ENCODE assay signal across 23 cellular contexts in the genomic region with DNA sequence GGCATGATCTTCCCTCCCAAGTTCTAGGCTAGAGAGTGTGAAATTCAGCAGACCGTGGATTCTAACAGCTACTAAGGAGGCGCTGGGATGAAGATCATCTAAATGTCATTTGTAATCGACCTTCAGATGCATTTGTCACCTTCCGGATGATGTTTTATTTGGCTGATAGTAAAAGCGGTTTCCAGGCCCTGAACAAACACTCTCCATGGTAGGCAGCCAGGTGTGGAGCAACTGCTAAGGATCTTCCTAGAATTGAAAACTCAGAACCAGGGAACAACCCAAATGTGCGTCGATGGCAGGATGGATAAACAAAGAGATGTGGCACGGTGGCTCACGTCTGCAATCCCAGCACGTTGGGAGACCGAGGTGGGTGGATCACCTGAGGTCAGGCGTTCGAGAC.
DNase-seq lines count a peak whose midpoint lies in the region.
"Had no signal": no experiment of that assay in that cellular context is flagged by ENCODE, and none has a peak within 500 bp of the region (broad histone marks: within the 10 kb centered on the region; RNA-seq: fewer than 3 reads in every experiment).

No MANE protein-coding gene starts in this region.

- peaks cover 5% of the 10 kb centered on the region for H3K4me1 Mint-ChIP-seq in T-helper 2 cell treated with Interferon-gamma antibody and Interleukin-4, amounts not matched to agents 5 μg/mL and 100 μg/mL, for 36 hours (ENCODE audit: low read depth)
- H3K4me1 Mint-ChIP-seq in activated T-helper 1 cell treated with anti-CD3 and anti-CD28 coated beads, Interleukin-12 subunit alpha, Interleukin-12 subunit beta, Interleukin-2, Interleukin-4 antibody, amounts not matched to agents 30 ng/mL and 10 ng/mL and 1 ng/mL, durations not matched to agents 14 hours and 24 hours and 36 hours (ENCODE audit: low read depth), result no peaks in the 10 kb centered on the region

- H3K9me3 ChIP-seq in endocrine pancreas (ENCODE audit: control insufficient read depth, low read length), result no peaks in the 10 kb centered on the region
- H3K9me3 ChIP-seq: esophagus squamous epithelium, gastrocnemius medialis, right lobe of liver had no signal

- H3K9ac ChIP-seq in endocrine pancreas (ENCODE audit: control insufficient read depth, insufficient read depth, low read length), result peak overlapping the region; percentile 2
- H3K9ac ChIP-seq: parathyroid adenoma had no signal

- intact Hi-C loops in activated T-helper 1 cell treated with anti-CD3 and anti-CD28 coated beads, Interleukin-12 subunit alpha, Interleukin-12 subunit beta, Interleukin-2, Interleukin-4 antibody, amounts not matched to agents 30 ng/mL and 10 ng/mL and 1 ng/mL, durations not matched to agents 14 hours and 24 hours and 36 hours (cut with micrococcal nuclease), result no loop called here

- no peak overlapping the region for H3K4me3 Mint-ChIP-seq in T-helper 2 cell treated with Interferon-gamma antibody and Interleukin-4, amounts not matched to agents 5 μg/mL and 100 μg/mL, for 36 hours
- no peak overlapping the region for H3K4me3 Mint-ChIP-seq in activated T-helper 1 cell treated with anti-CD3 and anti-CD28 coated beads, Interleukin-12 subunit alpha, Interleukin-12 subunit beta, Interleukin-2, Interleukin-4 antibody, amounts not matched to agents 30 ng/mL and 10 ng/mL and 1 ng/mL, durations not matched to agents 14 hours and 24 hours and 36 hours
- H3K4me3 Mint-ChIP-seq: activated CD8-positive, alpha-beta T cell treated with anti-CD3 and anti-CD28 coated beads for 36 hours; endodermal cell; nephron had no signal

- H3K27me3 ChIP-seq in endocrine pancreas (ENCODE audit: control insufficient read depth, insufficient read depth, low read length), result no peaks in the 10 kb centered on the region
- H3K27me3 ChIP-seq: gastrocnemius medialis, right lobe of liver had no signal

- peaks cover 4% of the 10 kb centered on the region for H3K27me3 Mint-ChIP-seq in T-helper 2 cell treated with Interferon-gamma antibody and Interleukin-4, amounts not matched to agents 5 μg/mL and 100 μg/mL, for 36 hours (ENCODE audit: low read depth)
- H3K27me3 Mint-ChIP-seq in activated T-helper 1 cell treated with anti-CD3 and anti-CD28 coated beads, Interleukin-12 subunit alpha, Interleukin-12 subunit beta, Interleukin-2, Interleukin-4 antibody, amounts not matched to agents 30 ng/mL and 10 ng/mL and 1 ng/mL, durations not matched to agents 14 hours and 24 hours and 36 hours (ENCODE audit: insufficient read depth), result peaks cover 5% of the 10 kb centered on the region

- H3K36me3 ChIP-seq in endocrine pancreas (ENCODE audit: control insufficient read depth, insufficient read depth, low read length), result no peaks in the 10 kb centered on the region
- H3K36me3 ChIP-seq: esophagus squamous epithelium, gastrocnemius medialis, right lobe of liver had no signal

- no peak overlapping the region for H3K4me3 ChIP-seq in endocrine pancreas (ENCODE audit: control insufficient read depth, insufficient read depth, low read length)
- H3K4me3 ChIP-seq: coronary artery, esophagus squamous epithelium, gastrocnemius medialis, right lobe of liver had no signal

- H3K9me3 Mint-ChIP-seq in T-helper 2 cell treated with Interferon-gamma antibody and Interleukin-4, amounts not matched to agents 5 μg/mL and 100 μg/mL, for 36 hours, result no peaks in the 10 kb centered on the region
- no peaks in the 10 kb centered on the region for H3K9me3 Mint-ChIP-seq in activated T-helper 1 cell treated with anti-CD3 and anti-CD28 coated beads, Interleukin-12 subunit alpha, Interleukin-12 subunit beta, Interleukin-2, Interleukin-4 antibody, amounts not matched to agents 30 ng/mL and 10 ng/mL and 1 ng/mL, durations not matched to agents 14 hours and 24 hours and 36 hours
- H3K9me3 Mint-ChIP-seq: activated CD8-positive, alpha-beta T cell treated with anti-CD3 and anti-CD28 coated beads for 36 hours; nephron had no signal

- H3K27ac Mint-ChIP-seq in T-helper 2 cell treated with Interferon-gamma antibody and Interleukin-4, amounts not matched to agents 5 μg/mL and 100 μg/mL, for 36 hours, result no peak overlapping the region
- H3K27ac Mint-ChIP-seq in activated T-helper 1 cell treated with anti-CD3 and anti-CD28 coated beads, Interleukin-12 subunit alpha, Interleukin-12 subunit beta, Interleukin-2, Interleukin-4 antibody, amounts not matched to agents 30 ng/mL and 10 ng/mL and 1 ng/mL, durations not matched to agents 14 hours and 24 hours and 36 hours, result no peak overlapping the region
- H3K27ac Mint-ChIP-seq: activated CD8-positive, alpha-beta T cell treated with anti-CD3 and anti-CD28 coated beads for 36 hours; endodermal cell; nephron had no signal

- DNase-seq in DMS53 treated with DMSO at 0.1 percent for 48 hours (lab: John Stamatoyannopoulos, UW; ENCODE audit: unreplicated experiment) (peak; percentile 67), NCI-H146 treated with DMSO at 0.1 percent for 48 hours (lab: John Stamatoyannopoulos, UW; ENCODE audit: unreplicated experiment) (peak; percentile 90), NCI-H510A (lab: John Stamatoyannopoulos, UW) (peak; percentile 92), T-helper 9 cell (no peak)
- no peak for DNase-seq in T-helper 2 cell treated with Interferon-gamma antibody and Interleukin-4, amounts not matched to agents 5 μg/mL and 100 μg/mL, for 36 hours (ENCODE audit: low spot score)
- no peak for DNase-seq in activated T-helper 1 cell treated with anti-CD3 and anti-CD28 coated beads, Interleukin-12 subunit alpha, Interleukin-12 subunit beta, Interleukin-2, Interleukin-4 antibody, amounts not matched to agents 30 ng/mL and 10 ng/mL and 1 ng/mL, durations not matched to agents 14 hours and 24 hours and 36 hours (ENCODE audit: low spot score)
- DNase-seq: activated CD4-positive, CD25-positive, alpha-beta regulatory T cell; activated CD8-positive, alpha-beta T cell treated with anti-CD3 and anti-CD28 coated beads for 36 hours; activated naive CD4-positive, alpha-beta T cell treated with Interleukin-2 at 50 U/mL for 16 hours; activated T-cell treated with anti-CD3 and anti-CD28 coated beads, Interleukin-2, amount 50 U/mL, for 1 hour; amygdala; C1 segment of cervical spinal cord; endodermal cell; esophagus squamous epithelium; gastrocnemius medialis; GF-D8; MV-4-11; NCI-H446 treated with DMSO at 0.1 percent for 48 hours; right lobe of liver had no signal

- peaks cover 7% of the 10 kb centered on the region for H3K4me1 ChIP-seq in endocrine pancreas (ENCODE audit: control insufficient read depth, insufficient read depth, low read length)
- H3K4me1 ChIP-seq: esophagus squamous epithelium, gastrocnemius medialis, parathyroid adenoma, right lobe of liver had no signal

- H3K36me3 Mint-ChIP-seq in T-helper 2 cell treated with Interferon-gamma antibody and Interleukin-4, amounts not matched to agents 5 μg/mL and 100 μg/mL, for 36 hours (ENCODE audit: low read depth), result no peaks in the 10 kb centered on the region
- no peaks in the 10 kb centered on the region for H3K36me3 Mint-ChIP-seq in activated T-helper 1 cell treated with anti-CD3 and anti-CD28 coated beads, Interleukin-12 subunit alpha, Interleukin-12 subunit beta, Interleukin-2, Interleukin-4 antibody, amounts not matched to agents 30 ng/mL and 10 ng/mL and 1 ng/mL, durations not matched to agents 14 hours and 24 hours and 36 hours (ENCODE audit: low read depth)

Comparison
In these comparisons a context has a peak if more than half of its experiments do, and no peak if none do; other contexts are left out.
1. DNase-seq: peak in DMS53 treated with DMSO at 0.1 percent for 48 hours (single experiment), NCI-H146 treated with DMSO at 0.1 percent for 48 hours (single experiment) and NCI-H510A (single experiment); none in T-helper 2 cell treated with Interferon-gamma antibody and Interleukin-4, amounts not matched to agents 5 μg/mL and 100 μg/mL, for 36 hours (single experiment), activated T-helper 1 cell treated with anti-CD3 and anti-CD28 coated beads, Interleukin-12 subunit alpha, Interleukin-12 subunit beta, Interleukin-2, Interleukin-4 antibody, amounts not matched to agents 30 ng/mL and 10 ng/mL and 1 ng/mL, durations not matched to agents 14 hours and 24 hours and 36 hours (single experiment) and T-helper 9 cell (single experiment).